In genomic region chr20:3888622-3889488, GRCh38 we compare ENCODE assay signal across 8 cellular contexts. TPM values are rescaled to one million over a fixed set of nuclear protein-coding genes. Genes with fewer than 3 reads are reported as not detected.
DNase-seq lines count a peak whose midpoint lies in the region; ATAC-seq and TF ChIP-seq lines count a peak whose summit lies in the region.

Gene PANK2, plus strand, starts transcription at chr20:3889387.

- peak within 1 kb of the TSS; percentile 98 for H3K27ac Mint-ChIP-seq in activated naive CD8-positive, alpha-beta T cell

- peaks cover 14% of the 10 kb centered on the region for H3K4me1 ChIP-seq in testis

- H3K4me3 ChIP-seq in GM12865 (ENCODE audit: low read depth, low read length), result peak within 1 kb of the TSS; percentile 99
- H3K4me3 ChIP-seq in testis, result peak within 1 kb of the TSS; percentile 71 to 99

- 0 to 1% methylated on average over 23 to 61 of the region's 72 CpGs for WGBS in testis, 2 donors

- peak; percentile 66 for TF ChIP-seq POLR2A in testis (IDR thresholded peaks at IDR 0.05)

- peaks cover 4% of the 10 kb centered on the region for H3K36me3 Mint-ChIP-seq in activated naive CD8-positive, alpha-beta T cell

- no peaks in the 10 kb centered on the region for H3K9me3 ChIP-seq in testis

- no peaks in the 10 kb centered on the region for H3K27me3 Mint-ChIP-seq in activated naive CD8-positive, alpha-beta T cell

- H3K4me3 Mint-ChIP-seq in activated naive CD8-positive, alpha-beta T cell, result peak within 1 kb of the TSS; percentile 99

- no peaks in the 10 kb centered on the region for H3K9me3 Mint-ChIP-seq in activated naive CD8-positive, alpha-beta T cell (ENCODE audit: low read depth)

- intact Hi-C loops in testis (cut with DNase I; ENCODE audit: low total_unique reads), result no loop called here

- peak within 1 kb of the TSS; percentile 97 to 98 for H3K27ac ChIP-seq in testis

- peak; percentile 99 for DNase-seq in GM12865 (ENCODE audit: low read depth)
- peak; percentile 99 for DNase-seq in NCI-H1105 (lab: John Stamatoyannopoulos, UW)
- peak; percentile 81 for DNase-seq in SKM-1 treated with dmso at 0.1 percent for 144 hours (lab: John Stamatoyannopoulos, UW; ENCODE audit: unreplicated experiment)
- peak; percentile 83 for DNase-seq in glomerular endothelial cell (ENCODE audit: extremely low read depth, low read depth, low spot score)
- DNase-seq in omental fat pad (ENCODE audit: low spot score), result peak; percentile 98
- peak; percentile 99 for DNase-seq in testis

- H3K36me3 ChIP-seq in testis (ENCODE audit: low read depth, missing control alignments), result no peaks in the 10 kb centered on the region

- peaks cover 49% of the 10 kb centered on the region for H3K4me1 Mint-ChIP-seq in activated naive CD8-positive, alpha-beta T cell (ENCODE audit: low read depth)

- ATAC-seq in HG02642 (IDR thresholded peaks at IDR 0.05; ENCODE audit: poor library complexity, unreplicated experiment), result peak; percentile 96
- peak; percentile 98 for ATAC-seq in omental fat pad (ENCODE audit: low FRiP score)

- peak; percentile 35 for TF ChIP-seq CTCF in GM12865 (IDR thresholded peaks at IDR 0.05; ENCODE audit: insufficient read depth, low read depth, low read length, missing control alignments)
- peak in 1 of 3 donors; percentile 3 for TF ChIP-seq CTCF in omental fat pad (IDR thresholded peaks at IDR 0.05)
- peak; percentile 26 to 55 (median 37) for TF ChIP-seq CTCF in testis (IDR thresholded peaks at IDR 0.05)

- H3K27me3 ChIP-seq in testis, result no peaks in the 10 kb centered on the region

RNA-seq across cellular contexts. Expression of gene PANK2, which starts in this region (rescaled TPM):
- total RNA-seq in glomerular endothelial cell (40.6 and 48.7 TPM in 2 replicates), omental fat pad (10 to 100 TPM; 32.8 to 45.0 (median 39.7) TPM), testis (10 to 100 TPM; 63.4 to 71.2 TPM)
- polyA plus RNA-seq in testis (ENCODE audit: insufficient read depth, low read depth, low replicate concordance), result 57.9 TPM

Comparison
In these comparisons a context has a peak if more than half of its experiments do, and no peak if none do; other contexts are left out.
1. Peak in every context shown above with its lines: DNase-seq, ATAC-seq, H3K4me3 ChIP-seq and H3K27ac ChIP-seq.